ENCODE assay signal across 17 cellular contexts in genomic region chr1:168513656-168514404, GRCh38. TPM values are rescaled to one million over a fixed set of nuclear protein-coding genes. Genes with fewer than 3 reads are reported as not detected.
DNase-seq lines count a peak whose midpoint lies in the region; ATAC-seq and TF ChIP-seq lines count a peak whose summit lies in the region.
"Had no signal": no experiment of that assay in that cellular context is flagged by ENCODE, and none has a peak within 500 bp of the region (broad histone marks: within the 10 kb centered on the region; RNA-seq: fewer than 3 reads in every experiment).

No MANE protein-coding gene starts in this region.

- no peaks in the 10 kb centered on the region for H3K36me3 ChIP-seq in CD8-positive, alpha-beta memory T cell (ENCODE audit: insufficient read depth, low read length)
- H3K36me3 ChIP-seq: brain microvascular endothelial cell, ovary had no signal

- TF ChIP-seq CTCF in nephron progenitor cell (IDR thresholded peaks at IDR 0.05): no peak

- H3K9me3 ChIP-seq in CD8-positive, alpha-beta memory T cell (ENCODE audit: low read length): no peaks in the 10 kb centered on the region
- H3K9me3 ChIP-seq: ovary, testis had no signal

- ATAC-seq in T-cell (replicated peaks in 1 of 4): peak in 2 of 4 experiments; percentile 12 to 14
- peak; percentile 2 for ATAC-seq in effector memory CD8-positive, alpha-beta T cell (replicated peaks)
- no peak for ATAC-seq in HG03135 (IDR thresholded peaks at IDR 0.05; ENCODE audit: unreplicated experiment)

- peaks cover 80 to 93% (median 82%) of the 10 kb centered on the region in 3 donors for H3K4me1 Mint-ChIP-seq in CD8-positive, alpha-beta memory T cell
- H3K4me1 Mint-ChIP-seq in T-cell: peaks cover 70 to 77% (median 73%) of the 10 kb centered on the region in 3 donors
- H3K4me1 Mint-ChIP-seq in effector memory CD8-positive, alpha-beta T cell (ENCODE audit: low read depth in 2 of 2): peaks cover 63 to 77% of the 10 kb centered on the region in 2 donors
- H3K4me1 Mint-ChIP-seq in nephron progenitor cell: peaks cover 20% of the 10 kb centered on the region
- H3K4me1 Mint-ChIP-seq: B cell had no signal

- peak overlapping the region; percentile 21 for H3K4me3 ChIP-seq in CD8-positive, alpha-beta memory T cell (ENCODE audit: low read length)
- H3K4me3 ChIP-seq: ovary, testis had no signal

- no peaks in the 10 kb centered on the region for H3K9me3 Mint-ChIP-seq in CD8-positive, alpha-beta memory T cell
- H3K9me3 Mint-ChIP-seq in T-cell (no peaks in the 10 kb centered on the region), nephron progenitor cell (no peaks in the 10 kb centered on the region)
- H3K9me3 Mint-ChIP-seq in effector memory CD8-positive, alpha-beta T cell: no peaks in the 10 kb centered on the region

- H3K4me3 Mint-ChIP-seq in CD8-positive, alpha-beta memory T cell: peak overlapping the region; percentile 40 to 86 (median 77)
- H3K4me3 Mint-ChIP-seq in T-cell: peak overlapping the region; percentile 50 to 65 (median 58)
- peak overlapping the region; percentile 46 to 77 for H3K4me3 Mint-ChIP-seq in effector memory CD8-positive, alpha-beta T cell
- no peak overlapping the region for H3K4me3 Mint-ChIP-seq in nephron progenitor cell
- H3K4me3 Mint-ChIP-seq: B cell had no signal

- H3K36me3 Mint-ChIP-seq in CD8-positive, alpha-beta memory T cell: no peaks in the 10 kb centered on the region
- H3K36me3 Mint-ChIP-seq in T-cell (no peaks in the 10 kb centered on the region), nephron progenitor cell (ENCODE audit: low read depth) (no peaks in the 10 kb centered on the region)
- peaks cover 10% of the 10 kb centered on the region for H3K36me3 Mint-ChIP-seq in effector memory CD8-positive, alpha-beta T cell (ENCODE audit: insufficient read depth)

- H3K27me3 ChIP-seq in CD8-positive, alpha-beta memory T cell (ENCODE audit: insufficient read depth, low read length, poor library complexity, severe bottlenecking): no peaks in the 10 kb centered on the region
- H3K27me3 ChIP-seq: brain microvascular endothelial cell, ovary, testis had no signal

- POLR2A ChIA-PET in CD8-positive, alpha-beta memory T cell (lab: Charles Lee): interaction anchor here (0.6 to 0.8 kb wide), 2 partner anchors 36 to 70 kb away, joined by 3 read pairs; no protein-coding TSS in a partner anchor
- POLR2A ChIA-PET in T-cell (lab: Charles Lee): interaction anchor here in 1 of 2 donors (0.6 kb wide), 1 partner anchor 691 kb away, joined by 3 read pairs; no protein-coding TSS in a partner anchor

- CTCF ChIA-PET in CD8-positive, alpha-beta memory T cell (lab: Charles Lee): interaction anchor here (1.3 to 1.4 kb wide), 2 partner anchors 21 to 171 kb away, joined by 4 to 5 read pairs; no protein-coding TSS in a partner anchor
- CTCF ChIA-PET in T-cell (lab: Charles Lee): no interaction called here

- peak in 1 of 5 donors; percentile 58 for DNase-seq in CD8-positive, alpha-beta memory T cell
- DNase-seq in T-cell: no peak
- DNase-seq in effector memory CD8-positive, alpha-beta T cell: no peak
- no peak for DNase-seq in nephron progenitor cell
- DNase-seq in NCI-H1092 (lab: John Stamatoyannopoulos, UW): no peak
- DNase-seq in NCI-H510A (lab: John Stamatoyannopoulos, UW): no peak
- DNase-seq in NCI-H128 (lab: John Stamatoyannopoulos, UW; ENCODE audit: unreplicated experiment): no peak
- DNase-seq: brain microvascular endothelial cell; effector memory CD4-positive, alpha-beta T cell; midbrain; NCI-H1436; stimulated activated CD4-positive, alpha-beta T cell treated with anti-CD3 and anti-CD28 coated beads, Interleukin-15, amount 100 ng/mL, for 24 hours; testis had no signal

- peaks cover 73% of the 10 kb centered on the region for H3K4me1 ChIP-seq in CD8-positive, alpha-beta memory T cell (ENCODE audit: insufficient read depth, low read length)
- H3K4me1 ChIP-seq: testis had no signal

- H3K27ac Mint-ChIP-seq in CD8-positive, alpha-beta memory T cell: peak overlapping the region; percentile 77 to 97 (median 90)
- H3K27ac Mint-ChIP-seq in T-cell (peak overlapping the region; percentile 91 to 94), nephron progenitor cell (peak overlapping the region; percentile 14)
- peak overlapping the region; percentile 26 to 93 for H3K27ac Mint-ChIP-seq in effector memory CD8-positive, alpha-beta T cell
- H3K27ac Mint-ChIP-seq: B cell had no signal

- H3K27me3 Mint-ChIP-seq in CD8-positive, alpha-beta memory T cell: peaks cover 0 to 1% of the 10 kb centered on the region in 2 donors
- H3K27me3 Mint-ChIP-seq in T-cell: no peaks in the 10 kb centered on the region
- no peaks in the 10 kb centered on the region for H3K27me3 Mint-ChIP-seq in effector memory CD8-positive, alpha-beta T cell
- peaks cover 3% of the 10 kb centered on the region for H3K27me3 Mint-ChIP-seq in nephron progenitor cell (ENCODE audit: low read depth, poor library complexity)

- H3K27ac ChIP-seq in CD8-positive, alpha-beta memory T cell (ENCODE audit: low read depth, low read length): peak overlapping the region; percentile 13
- H3K27ac ChIP-seq: brain microvascular endothelial cell, ovary, testis had no signal

RNA-seq across cellular contexts. Expression of gene XCL2, which starts 30.0 kb away (rescaled TPM):
- 100 to 1,000 TPM; 316 to 350 TPM for total RNA-seq in CD8-positive, alpha-beta memory T cell
- polyA plus RNA-seq in CD8-positive, alpha-beta memory T cell: 90.6 TPM
- total RNA-seq in T-cell: 10 to 100 TPM in 1 of 5 donors, 1 to 10 TPM in 4; 1.7 to 10.8 (median 4.7) TPM
- total RNA-seq: B cell, H1, testis had no signal
- polyA plus RNA-seq: H1 had no signal

Comparison
In these comparisons a context has a peak if more than half of its experiments do, and no peak if none do; other contexts are left out.
1. H3K27ac Mint-ChIP-seq: peak in every context shown above with its lines; median percentile 92 in T-cell; 90 in CD8-positive, alpha-beta memory T cell; 60 in effector memory CD8-positive, alpha-beta T cell; 14 in nephron progenitor cell.
2. RNA of gene XCL2, which starts 30.0 kb away (total RNA-seq): 316 to 350 TPM in CD8-positive, alpha-beta memory T cell; 1.7 to 10.8 TPM in T-cell; every median in the first group is over 10 times any median in the second.